In the genomic region with DNA sequence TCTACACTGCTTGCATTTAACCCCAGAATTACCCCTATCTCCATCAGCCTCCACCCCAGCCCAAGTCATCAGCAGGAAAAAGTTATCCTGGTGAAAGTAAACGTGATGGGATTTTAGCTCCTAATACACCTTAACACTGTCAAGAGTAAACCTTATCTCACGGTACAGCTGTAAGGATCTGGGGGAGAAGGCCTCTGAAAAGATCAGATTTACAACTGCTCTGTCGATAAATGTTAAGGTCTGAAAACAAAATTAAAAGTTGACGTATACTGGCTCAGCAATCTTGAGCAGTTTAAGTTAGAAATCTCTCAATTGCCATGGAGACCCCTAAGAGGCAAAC, we compare ENCODE assay signal across 1 cellular context.
A peak's percentile ranks its signal among the peaks of the same experiment; 100 is the strongest.
TF ChIP-seq lines count a peak whose summit lies in the region.

No MANE protein-coding gene starts in this region.

TF ChIP-seq in H1, 55 proteins besides CTCF, POLR2A, EP300 and RAD21:
- TF ChIP-seq ASH2L (IDR thresholded peaks at IDR 0.05; ENCODE audit: low read length) = no peak
- peak; percentile 20 for TF ChIP-seq EZH2 (IDR thresholded peaks at IDR 0.05; ENCODE audit: low read depth, low read length, severe bottlenecking)
